23 cellular contexts compared by ENCODE assay signal in the genomic region with DNA sequence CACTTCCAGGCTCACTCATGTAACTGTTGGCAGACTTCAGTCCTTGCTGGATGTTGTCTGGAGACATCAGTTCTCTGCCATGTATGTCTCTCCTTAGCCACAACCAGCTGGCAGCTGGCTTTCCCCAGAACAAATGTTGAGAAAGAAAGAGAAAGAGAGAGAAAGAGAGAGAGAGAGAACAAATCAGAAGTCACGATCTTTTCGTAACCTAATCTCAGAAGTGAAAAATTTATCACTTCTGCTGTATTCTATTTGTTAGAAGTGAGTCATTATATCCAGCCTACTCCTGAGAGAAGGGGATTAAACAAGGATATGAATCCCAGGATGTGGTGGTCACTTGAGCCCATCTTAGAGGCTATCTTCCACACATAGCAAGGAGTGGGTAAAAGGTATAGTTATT.
DNase-seq lines count a peak whose midpoint lies in the region; ATAC-seq and TF ChIP-seq lines count a peak whose summit lies in the region.
"Had no signal": no experiment of that assay in that cellular context is flagged by ENCODE, and none has a peak within 500 bp of the region (broad histone marks: within the 10 kb centered on the region; RNA-seq: fewer than 3 reads in every experiment).

No MANE protein-coding gene starts in this region.

- H3K4me3 Mint-ChIP-seq in CD4-positive, CD25-positive, alpha-beta regulatory T cell: peak overlapping the region in 2 of 4 donors; percentile 31 to 44
- no peak overlapping the region for H3K4me3 Mint-ChIP-seq in T-helper 1 cell treated with Interleukin-12 subunit alpha and Interleukin-12 subunit beta and Interleukin-4 antibody, amounts not matched to agents 30 μg/mL and 1 μg/mL, for 36 hours
- H3K4me3 Mint-ChIP-seq in Caco-2 (ENCODE audit: unreplicated experiment): no peak overlapping the region
- H3K4me3 Mint-ChIP-seq: activated T-cell treated with anti-CD3 and anti-CD28 coated beads, Interleukin-2, amount 50 U/mL, for 4 hours; immature natural killer cell had no signal

- in situ Hi-C loops in KBM-7 (cut with MboI; ENCODE audit: low pct_unique_long_range_greater_than_20kb, low sequenced_read_pairs): no loop called here

- POLR2A ChIA-PET in Caco-2 (lab: Charles Lee): no interaction called here

- H3K9me3 ChIP-seq in CD4-positive, CD25-positive, alpha-beta regulatory T cell (ENCODE audit: control insufficient read depth in 2 of 2, low read length in 2 of 2): no peaks in the 10 kb centered on the region
- H3K9me3 ChIP-seq in Caco-2: no peaks in the 10 kb centered on the region
- H3K9me3 ChIP-seq: neutrophil, upper lobe of left lung had no signal

- peaks cover 43 to 92% (median 75%) of the 10 kb centered on the region in 4 donors for H3K4me1 Mint-ChIP-seq in CD4-positive, CD25-positive, alpha-beta regulatory T cell
- H3K4me1 Mint-ChIP-seq in T-helper 1 cell treated with Interleukin-12 subunit alpha and Interleukin-12 subunit beta and Interleukin-4 antibody, amounts not matched to agents 30 μg/mL and 1 μg/mL, for 36 hours (ENCODE audit: low read depth): peaks cover 51% of the 10 kb centered on the region
- no peaks in the 10 kb centered on the region for H3K4me1 Mint-ChIP-seq in Caco-2 (ENCODE audit: low read depth, unreplicated experiment)

- TF ChIP-seq CTCF in Caco-2 (IDR thresholded peaks at IDR 0.05; ENCODE audit: insufficient read depth in 1 of 2, low read depth in 1 of 2, low read length in 1 of 2, severe bottlenecking in 1 of 2, unreplicated experiment in 1 of 2): no peak

- peak overlapping the region; percentile 45 to 63 (median 52) for H3K27ac Mint-ChIP-seq in CD4-positive, CD25-positive, alpha-beta regulatory T cell
- H3K27ac Mint-ChIP-seq in T-helper 1 cell treated with Interleukin-12 subunit alpha and Interleukin-12 subunit beta and Interleukin-4 antibody, amounts not matched to agents 30 μg/mL and 1 μg/mL, for 36 hours: peak overlapping the region; percentile 22
- H3K27ac Mint-ChIP-seq in Caco-2 (ENCODE audit: unreplicated experiment): no peak overlapping the region
- H3K27ac Mint-ChIP-seq: immature natural killer cell had no signal

- H3K4me3 ChIP-seq in CD4-positive, CD25-positive, alpha-beta regulatory T cell (ENCODE audit: low read depth, low read length): peak overlapping the region; percentile 33
- H3K4me3 ChIP-seq in Caco-2 (ENCODE audit: low read depth, low read length): no peak overlapping the region
- H3K4me3 ChIP-seq: smooth muscle cell, upper lobe of left lung had no signal

- H3K36me3 ChIP-seq in CD4-positive, CD25-positive, alpha-beta regulatory T cell (ENCODE audit: control insufficient read depth, insufficient read depth, low read length): no peaks in the 10 kb centered on the region
- no peaks in the 10 kb centered on the region for H3K36me3 ChIP-seq in Caco-2 (ENCODE audit: control insufficient read depth, insufficient read depth, low read length)
- H3K36me3 ChIP-seq: neutrophil, upper lobe of left lung had no signal

- peaks cover 13% of the 10 kb centered on the region for H3K36me3 Mint-ChIP-seq in CD4-positive, CD25-positive, alpha-beta regulatory T cell
- peaks cover 1% of the 10 kb centered on the region for H3K36me3 Mint-ChIP-seq in T-helper 1 cell treated with Interleukin-12 subunit alpha and Interleukin-12 subunit beta and Interleukin-4 antibody, amounts not matched to agents 30 μg/mL and 1 μg/mL, for 36 hours (ENCODE audit: low read depth)
- no peaks in the 10 kb centered on the region for H3K36me3 Mint-ChIP-seq in Caco-2 (ENCODE audit: insufficient read depth, unreplicated experiment)

- intact Hi-C loops in Caco-2 (cut with micrococcal nuclease; ENCODE audit: unreplicated experiment): no loop called here

- peaks cover 46% of the 10 kb centered on the region for H3K4me1 ChIP-seq in CD4-positive, CD25-positive, alpha-beta regulatory T cell (ENCODE audit: control insufficient read depth, insufficient read depth, low read length, poor library complexity, severe bottlenecking)
- H3K4me1 ChIP-seq in Caco-2: no peaks in the 10 kb centered on the region
- H3K4me1 ChIP-seq: upper lobe of left lung had no signal

- H3K9me3 Mint-ChIP-seq in CD4-positive, CD25-positive, alpha-beta regulatory T cell: peaks cover 0 to 13% (median 0%) of the 10 kb centered on the region in 7 donors
- H3K9me3 Mint-ChIP-seq in T-helper 1 cell treated with Interleukin-12 subunit alpha and Interleukin-12 subunit beta and Interleukin-4 antibody, amounts not matched to agents 30 μg/mL and 1 μg/mL, for 36 hours: no peaks in the 10 kb centered on the region
- no peaks in the 10 kb centered on the region for H3K9me3 Mint-ChIP-seq in Caco-2 (ENCODE audit: unreplicated experiment)

- H3K27me3 Mint-ChIP-seq in CD4-positive, CD25-positive, alpha-beta regulatory T cell: no peaks in the 10 kb centered on the region
- no peaks in the 10 kb centered on the region for H3K27me3 Mint-ChIP-seq in T-helper 1 cell treated with Interleukin-12 subunit alpha and Interleukin-12 subunit beta and Interleukin-4 antibody, amounts not matched to agents 30 μg/mL and 1 μg/mL, for 36 hours (ENCODE audit: low read depth)
- H3K27me3 Mint-ChIP-seq in Caco-2 (ENCODE audit: insufficient read depth, unreplicated experiment): no peaks in the 10 kb centered on the region

- no peak for ATAC-seq in CD4-positive, CD25-positive, alpha-beta regulatory T cell (ENCODE audit: low read depth in 2 of 2)
- ATAC-seq in GM21360 (IDR thresholded peaks at IDR 0.05; ENCODE audit: unreplicated experiment) (no peak), HG02885 (IDR thresholded peaks at IDR 0.05; ENCODE audit: poor library complexity, unreplicated experiment) (no peak)
- ATAC-seq: activated T-cell treated with anti-CD3 and anti-CD28 coated beads, Interleukin-2, amount 50 U/mL, for 4 hours had no signal

- no peaks in the 10 kb centered on the region for H3K27me3 ChIP-seq in CD4-positive, CD25-positive, alpha-beta regulatory T cell (ENCODE audit: control insufficient read depth, insufficient read depth, low read length)
- H3K27me3 ChIP-seq in Caco-2 (replicated peaks; ENCODE audit: control insufficient read depth, insufficient read depth, low read length): no peaks in the 10 kb centered on the region
- H3K27me3 ChIP-seq: neutrophil, upper lobe of left lung had no signal

- CTCF ChIA-PET in Caco-2 (lab: Charles Lee): no interaction called here

- H3K27ac ChIP-seq in CD4-positive, CD25-positive, alpha-beta regulatory T cell (ENCODE audit: insufficient read depth, low read length, poor library complexity, severe bottlenecking): no peak overlapping the region
- H3K27ac ChIP-seq: neutrophil, RWPE1, upper lobe of left lung had no signal

- DNase-seq in CD4-positive, CD25-positive, alpha-beta regulatory T cell: no peak
- peak; percentile 46 for DNase-seq in ELR (ENCODE audit: low read depth)
- DNase-seq in iris pigment epithelial cell (ENCODE audit: low read depth): peak; percentile 40
- DNase-seq in Caco-2: no peak
- DNase-seq in KBM-7: no peak
- DNase-seq: activated T-cell treated with anti-CD3 and anti-CD28 coated beads, Interleukin-2, amount 50 U/mL, for 4 hours; amniotic stem cell; dermis blood vessel endothelial cell; DMS79; HCEC 1CT; immature natural killer cell; Karpas-422; NCI-H1105; NCI-H2081 treated with DMSO at 0.1 percent for 48 hours; NCI-H446 treated with DMSO at 0.1 percent for 48 hours; stimulated activated CD4-positive, alpha-beta T cell treated with anti-CD3 and anti-CD28 coated beads, Interleukin-4, amount 100 ng/mL, for 24 hours; upper lobe of left lung had no signal

- BruUV-seq in Caco-2 (replicated peaks; lab: Mats Ljungman, UMichigan): no TSS peak

Comparison
In these comparisons a context has a peak if more than half of its experiments do, and no peak if none do; other contexts are left out.
1. DNase-seq: peak in ELR (single experiment) and iris pigment epithelial cell (single experiment); none in CD4-positive, CD25-positive, alpha-beta regulatory T cell (0 of 3), Caco-2 (0 of 2) and KBM-7 (single experiment).